ENCODE assay signal across 8 cellular contexts in genomic region chr10:102394079-102394800, GRCh38. TPM values are rescaled to one million over a fixed set of nuclear protein-coding genes. Genes with fewer than 3 reads are reported as not detected.
DNase-seq lines count a peak whose midpoint lies in the region; ATAC-seq and TF ChIP-seq lines count a peak whose summit lies in the region.

No MANE protein-coding gene starts in this region.

- no peaks in the 10 kb centered on the region for H3K27me3 ChIP-seq in CD8-positive, alpha-beta T cell (ENCODE audit: insufficient read depth, low read length)
- H3K27me3 ChIP-seq in OCI-LY3 (ENCODE audit: low read depth, low read length) (no peaks in the 10 kb centered on the region), mucosa of stomach (ENCODE audit: control insufficient read depth, insufficient read depth, low read length) (no peaks in the 10 kb centered on the region)

- peak overlapping the region; percentile 95 for H3K4me3 ChIP-seq in CD8-positive, alpha-beta T cell (ENCODE audit: low read depth, low read length)
- H3K4me3 ChIP-seq in OCI-LY3 (ENCODE audit: low read length) (peak overlapping the region; percentile 93), epithelial cell of proximal tubule (ENCODE audit: low read depth, low read length) (peak overlapping the region; percentile 68), mucosa of stomach (ENCODE audit: low read length) (peak overlapping the region; percentile 94)

- TF ChIP-seq CTCF in CD8-positive, alpha-beta T cell (IDR thresholded peaks at IDR 0.05), result no peak
- TF ChIP-seq CTCF in OCI-LY3 (IDR thresholded peaks at IDR 0.05; ENCODE audit: low read depth, low read length) (0 out of 2 replicates have a peak, but pooled peaks have one; percentile 0), epithelial cell of proximal tubule (conservative IDR thresholded peaks at IDR 0.05; ENCODE audit: low read depth, low read length) (no peak)

- H4K20me1 ChIP-seq in OCI-LY3 (ENCODE audit: insufficient read depth, low read length), result no peaks in the 10 kb centered on the region; the same call in 1 of the 2 replicates

- H3K36me3 Mint-ChIP-seq in CD8-positive, alpha-beta T cell, result peaks cover 33% of the 10 kb centered on the region

- H3K4me1 ChIP-seq in CD8-positive, alpha-beta T cell (ENCODE audit: insufficient read depth, low read length), result peaks cover 24% of the 10 kb centered on the region
- H3K4me1 ChIP-seq in OCI-LY3 (ENCODE audit: low read length) (peaks cover 36% of the 10 kb centered on the region), mucosa of stomach (ENCODE audit: control insufficient read depth, insufficient read depth, low read length) (peaks cover 23% of the 10 kb centered on the region)

- peak overlapping the region; percentile 98 for H3K27ac Mint-ChIP-seq in CD8-positive, alpha-beta T cell

- H3K4me3 Mint-ChIP-seq in CD8-positive, alpha-beta T cell, result peak overlapping the region; percentile 90

- H3K4me2 ChIP-seq in OCI-LY3 (ENCODE audit: low read length), result peak overlapping the region; percentile 79

- POLR2A ChIA-PET in CD8-positive, alpha-beta T cell (lab: Charles Lee), result interaction anchor here (0.7 to 3.7 kb wide), 17 partner anchors 9 to 164 kb away, joined by 3 to 34 read pairs (median 5); partner anchors contain the start of genes ACTR1A, C10orf95, FBXL15 and GBF1

- no peak overlapping the region; the same call in 1 of the 2 replicates for H2AFZ ChIP-seq in OCI-LY3 (ENCODE audit: low read depth, low read length)

- peaks cover 37% of the 10 kb centered on the region for H3K79me2 ChIP-seq in OCI-LY3 (ENCODE audit: low read length)

- H3K4me1 Mint-ChIP-seq in CD8-positive, alpha-beta T cell (ENCODE audit: low read depth), result peaks cover 37% of the 10 kb centered on the region

- no peaks in the 10 kb centered on the region for H3K9me3 ChIP-seq in CD8-positive, alpha-beta T cell (ENCODE audit: low read length)
- no peaks in the 10 kb centered on the region for H3K9me3 ChIP-seq in OCI-LY3 (ENCODE audit: insufficient read depth, low read length)
- no peaks in the 10 kb centered on the region for H3K9me3 ChIP-seq in mucosa of stomach (ENCODE audit: control insufficient read depth, low read length)

- no peaks in the 10 kb centered on the region for H3K27me3 Mint-ChIP-seq in CD8-positive, alpha-beta T cell (ENCODE audit: low read depth)

- H3K27ac ChIP-seq in CD8-positive, alpha-beta T cell (ENCODE audit: low read depth, low read length), result peak overlapping the region; percentile 100
- peak overlapping the region; percentile 97 for H3K27ac ChIP-seq in OCI-LY3 (ENCODE audit: low read length)

- intact Hi-C loops in CD8-positive, alpha-beta T cell (cut with DNase I, micrococcal nuclease), result loop anchor here (1.0 to 10.0 kb wide), 12 partner anchors 27 to 321 kb away; partner anchors contain the start of genes ACTR1A (in 2 of the 2), NOLC1 (in 2 of the 2), ARL3 (in 1 of the 2) and CUEDC2 (in 1 of the 2)

- H3K9ac ChIP-seq in OCI-LY3 (ENCODE audit: low read length), result peak overlapping the region; percentile 99
- peak overlapping the region; percentile 82 for H3K9ac ChIP-seq in mucosa of stomach (ENCODE audit: low read length)

- H3K9me3 Mint-ChIP-seq in CD8-positive, alpha-beta T cell, result no peaks in the 10 kb centered on the region

- peak; percentile 74 for ATAC-seq in CD8-positive, alpha-beta T cell
- ATAC-seq in GM19324 (IDR thresholded peaks at IDR 0.05; ENCODE audit: low FRiP score, unreplicated experiment) (peak; percentile 85), HG03460 (IDR thresholded peaks at IDR 0.05; ENCODE audit: unreplicated experiment) (peak; percentile 74)

- H3K36me3 ChIP-seq in CD8-positive, alpha-beta T cell (ENCODE audit: insufficient read depth, low read length), result peaks cover 7% of the 10 kb centered on the region
- H3K36me3 ChIP-seq in OCI-LY3 (replicated peaks; ENCODE audit: low read depth, low read length), result peaks cover 28% of the 10 kb centered on the region
- no peaks in the 10 kb centered on the region for H3K36me3 ChIP-seq in mucosa of stomach (ENCODE audit: control insufficient read depth, insufficient read depth, low read length)

- DNase-seq in CD8-positive, alpha-beta T cell, result peak; percentile 95 to 99 (median 98)
- DNase-seq in activated T-cell treated with anti-CD3 and anti-CD28 coated beads for 4 hours (peak; percentile 99), epithelial cell of proximal tubule (ENCODE audit: low read depth) (peak; percentile 64)
- peak; percentile 100 for DNase-seq in stimulated activated CD8-positive, alpha-beta memory T cell treated with anti-CD3 and anti-CD28 coated beads, Interleukin-4, amount 100 ng/mL, for 48 hours

- CTCF ChIA-PET in CD8-positive, alpha-beta T cell (lab: Charles Lee), result interaction anchor here (0.7 to 5.5 kb wide), 28 partner anchors 8 to 262 kb away, joined by 3 to 100 read pairs (median 4); partner anchors contain the start of genes C10orf95, CUEDC2, FBXL15 and PPRC1

RNA-seq across cellular contexts. Expression of gene NFKB2, which starts 1.3 kb away (rescaled TPM):
- 100 to 1,000 TPM; 369 to 398 TPM for total RNA-seq in CD8-positive, alpha-beta T cell
- total RNA-seq in epithelial cell of proximal tubule, result 73.9 and 84.9 TPM in 2 replicates

RNA-seq across cellular contexts. Expression of gene PSD, which starts 24.3 kb away (rescaled TPM):
- total RNA-seq in CD8-positive, alpha-beta T cell, result 10 to 100 TPM; 16.7 to 18.2 TPM
- total RNA-seq in epithelial cell of proximal tubule, result 0.43 and 0.52 TPM in 2 replicates

RNA-seq across cellular contexts. Expression of gene FBXL15, which starts 26.4 kb away (rescaled TPM):
- total RNA-seq in CD8-positive, alpha-beta T cell, result 1 to 10 TPM; 7.0 to 7.9 TPM
- total RNA-seq in epithelial cell of proximal tubule, result 23.8 and 34.6 TPM in 2 replicates

RNA-seq across cellular contexts. Expression of gene CUEDC2, which starts 38.1 kb away (rescaled TPM):
- total RNA-seq in CD8-positive, alpha-beta T cell, result 10 to 100 TPM; 24.2 to 27.0 TPM
- 77.8 and 98.5 TPM in 2 replicates for total RNA-seq in epithelial cell of proximal tubule

RNA-seq across cellular contexts. Expression of gene C10orf95, which starts 57.1 kb away (rescaled TPM):
- total RNA-seq in CD8-positive, alpha-beta T cell, result under 1 TPM; 0.31 to 0.35 TPM
- 2.2 and 10.3 TPM in 2 replicates for total RNA-seq in epithelial cell of proximal tubule

Comparison
In these comparisons a context has a peak if more than half of its experiments do, and no peak if none do; other contexts are left out.
1. Peak in every context shown above with its lines: DNase-seq, ATAC-seq, H3K4me3 ChIP-seq and H3K27ac ChIP-seq.
2. RNA of gene PSD, which starts 24.3 kb away (total RNA-seq): 16.7 to 18.2 TPM in CD8-positive, alpha-beta T cell; 0.43 to 0.52 TPM in epithelial cell of proximal tubule; every median in the first group is over 10 times any median in the second.